ENCODE assay signal across 8 cellular contexts in genomic region chr17:82098169-82098938, GRCh38. TPM values are rescaled to one million over a fixed set of nuclear protein-coding genes. Genes with fewer than 3 reads are reported as not detected.
DNase-seq lines count a peak whose midpoint lies in the region; ATAC-seq and TF ChIP-seq lines count a peak whose summit lies in the region.

Gene FASN (minus strand): TSS chr17:82098236. CDS start chr17:82096445, 1,791 bp downstream.

- H3K36me3 Mint-ChIP-seq in central memory CD8-positive, alpha-beta T cell (ENCODE audit: insufficient read depth): peaks cover 6% of the 10 kb centered on the region

- H3K36me3 ChIP-seq in kidney epithelial cell (ENCODE audit: control insufficient read depth, insufficient read depth, low read length): peaks cover 3% of the 10 kb centered on the region

- peaks cover 7% of the 10 kb centered on the region for H3K4me1 Mint-ChIP-seq in central memory CD8-positive, alpha-beta T cell

- ATAC-seq in GM19025 (IDR thresholded peaks at IDR 0.05; ENCODE audit: low read depth, unreplicated experiment): peak; percentile 69
- peak; percentile 73 for ATAC-seq in HG03342 (IDR thresholded peaks at IDR 0.05; ENCODE audit: unreplicated experiment)
- ATAC-seq in central memory CD8-positive, alpha-beta T cell (replicated peaks; ENCODE audit: extremely low read depth, poor library complexity, severe bottlenecking): peak; percentile 86

- DNase-seq in AG10803 (ENCODE audit: low read depth) (peak; percentile 95), NCI-H345 treated with DMSO at 0.1 percent for 48 hours (lab: John Stamatoyannopoulos, UW; ENCODE audit: unreplicated experiment) (peak; percentile 91), kidney epithelial cell (ENCODE audit: low read depth) (peak; percentile 66)
- DNase-seq in activated CD4-positive, CD25-positive, alpha-beta regulatory T cell treated with anti-CD3 and anti-CD28 coated beads, Interleukin-2, amount 50 U/mL, for 16 hours (ENCODE audit: low read depth, low spot score): peak; percentile 79
- DNase-seq in central memory CD8-positive, alpha-beta T cell (ENCODE audit: low spot score in 2 of 2): peak; percentile 79 to 83
- DNase-seq in stimulated activated CD4-positive, alpha-beta T cell treated with anti-CD3 and anti-CD28 coated beads, Interleukin-15, amount 100 ng/mL, for 48 hours (ENCODE audit: low read depth in 2 of 2): peak; percentile 90 to 94

- H3K9me3 Mint-ChIP-seq in central memory CD8-positive, alpha-beta T cell: no peaks in the 10 kb centered on the region

- peak within 1 kb of the TSS; percentile 72 for H3K4me3 ChIP-seq in AG10803 (ENCODE audit: low read length)
- peak within 1 kb of the TSS; percentile 72 for H3K4me3 ChIP-seq in kidney epithelial cell (ENCODE audit: low read depth, low read length)

- TF ChIP-seq CTCF in AG10803 (conservative IDR thresholded peaks at IDR 0.05; ENCODE audit: low read length) (peak; percentile 36), kidney epithelial cell (IDR thresholded peaks at IDR 0.05; ENCODE audit: insufficient read depth, low read length, poor library complexity, severe bottlenecking) (peak; percentile 36)

- no peaks in the 10 kb centered on the region for H3K27me3 ChIP-seq in kidney epithelial cell (ENCODE audit: control insufficient read depth, insufficient read depth, low read length)

- peak within 1 kb of the TSS; percentile 84 for H3K27ac Mint-ChIP-seq in central memory CD8-positive, alpha-beta T cell (ENCODE audit: low read depth)

- no peaks in the 10 kb centered on the region for H3K27me3 Mint-ChIP-seq in central memory CD8-positive, alpha-beta T cell

- H3K4me3 Mint-ChIP-seq in central memory CD8-positive, alpha-beta T cell: peak within 1 kb of the TSS; percentile 78

RNA-seq across cellular contexts. Expression of gene FASN, which starts in this region (rescaled TPM):
- 202 and 249 TPM in 2 replicates for total RNA-seq in kidney epithelial cell

Comparison
In these comparisons a context has a peak if more than half of its experiments do, and no peak if none do; other contexts are left out.
1. Peak in every context shown above with its lines: DNase-seq, ATAC-seq and H3K4me3 ChIP-seq.